In the genomic region with DNA sequence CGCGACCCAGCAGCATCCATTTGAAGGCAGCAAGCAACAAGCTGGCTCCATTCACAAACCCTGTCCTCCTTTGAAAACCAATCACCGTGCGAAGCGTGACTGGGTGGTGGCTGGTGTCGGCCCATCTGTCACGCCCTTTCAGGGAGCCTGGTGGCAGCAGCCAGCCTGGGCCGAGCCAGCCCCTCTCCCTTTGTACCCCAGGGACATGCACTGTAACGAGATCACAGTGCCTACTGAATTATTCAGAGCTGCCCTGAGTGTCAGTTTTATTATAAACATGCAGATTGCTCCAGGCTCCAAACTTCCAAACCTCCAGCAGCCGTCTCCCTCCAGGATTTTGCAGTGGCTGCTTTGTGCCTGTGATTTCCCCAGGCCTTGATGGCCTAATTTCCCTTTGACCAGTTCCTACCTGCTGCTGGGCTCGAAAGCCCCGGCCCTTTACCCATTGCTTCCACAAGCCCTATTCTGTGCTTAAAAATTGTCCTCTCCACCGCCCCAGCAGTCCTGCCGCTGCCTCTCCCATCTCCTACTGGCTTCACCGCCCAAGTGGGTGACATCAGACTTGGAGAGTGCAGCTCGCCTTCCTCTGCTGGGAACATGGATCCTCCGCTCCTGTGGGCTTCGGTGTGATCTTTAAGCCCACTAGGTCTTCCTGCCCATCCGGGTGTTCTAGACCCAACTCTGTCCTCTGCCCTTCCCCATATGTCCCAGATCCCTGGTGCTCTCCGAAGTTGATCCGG, we compare ENCODE assay signal across 11 cellular contexts. TPM values are rescaled to one million over a fixed set of nuclear protein-coding genes. Genes with fewer than 3 reads are reported as not detected.
DNase-seq lines count a peak whose midpoint lies in the region; ATAC-seq and TF ChIP-seq lines count a peak whose summit lies in the region.
"Had no signal": no experiment of that assay in that cellular context is flagged by ENCODE, and none has a peak within 500 bp of the region (broad histone marks: within the 10 kb centered on the region; RNA-seq: fewer than 3 reads in every experiment).

No MANE protein-coding gene starts in this region.

- H3K27me3 ChIP-seq in SJCRH30 = peaks cover 5% of the 10 kb centered on the region; the same call in 1 of the 2 replicates
- H3K27me3 ChIP-seq in right atrium auricular region = no peaks in the 10 kb centered on the region
- no peaks in the 10 kb centered on the region for H3K27me3 ChIP-seq in gastrocnemius medialis
- H3K27me3 ChIP-seq: pancreas had no signal

- ATAC-seq in gastrocnemius medialis = peak; percentile 60 to 61
- ATAC-seq in natural killer cell = no peak
- ATAC-seq: pancreas; stimulated activated naive B cell treated with anti-CD40 and anti-IgM and Interleukin-4, amounts not matched to agents 10 μg/mL and 1 μg/mL and 100 μg/mL, for 72 hours had no signal

- intact Hi-C loops in gastrocnemius medialis (cut with DNase I; ENCODE audit: low total_unique reads) (no loop called here), natural killer cell (cut with micrococcal nuclease) (no loop called here)

- no peaks in the 10 kb centered on the region for H3K36me3 Mint-ChIP-seq in natural killer cell
- H3K36me3 Mint-ChIP-seq: stimulated activated naive B cell treated with anti-CD40 and anti-IgM and Interleukin-4, amounts not matched to agents 10 μg/mL and 1 μg/mL and 100 μg/mL, for 72 hours had no signal

- peak; percentile 88 for DNase-seq in G401 (ENCODE audit: low spot score)
- DNase-seq in SJCRH30 = peak; percentile 100
- peak; percentile 78 for DNase-seq in right atrium auricular region (ENCODE audit: low spot score)
- peak; percentile 65 to 80 for DNase-seq in gastrocnemius medialis
- DNase-seq in HPDE6-E6E7 (ENCODE audit: extremely low spot score) = no peak
- DNase-seq in COLO829 (ENCODE audit: low spot score) = no peak
- no peak for DNase-seq in DMS79 treated with DMSO at 0.1 percent for 48 hours (lab: John Stamatoyannopoulos, UW)
- DNase-seq in natural killer cell = no peak
- DNase-seq: pancreas; stimulated activated naive B cell treated with anti-CD40 and anti-IgM and Interleukin-4, amounts not matched to agents 10 μg/mL and 1 μg/mL and 100 μg/mL, for 72 hours had no signal

- H3K36me3 ChIP-seq in SJCRH30 (no peaks in the 10 kb centered on the region), right atrium auricular region (no peaks in the 10 kb centered on the region), gastrocnemius medialis (no peaks in the 10 kb centered on the region)
- H3K36me3 ChIP-seq: pancreas had no signal

- H3K27me3 Mint-ChIP-seq in natural killer cell (ENCODE audit: low read depth in 2 of 2) = peaks cover 10 to 16% of the 10 kb centered on the region in 2 donors

- H3K4me1 ChIP-seq in SJCRH30 (peaks cover 31% of the 10 kb centered on the region), right atrium auricular region (peaks cover 0 to 30% of the 10 kb centered on the region in 2 donors), gastrocnemius medialis (peaks cover 39 to 42% of the 10 kb centered on the region in 2 donors)
- H3K4me1 ChIP-seq: pancreas had no signal

- H3K4me3 ChIP-seq in SJCRH30 (peak overlapping the region; percentile 37), right atrium auricular region (no peak overlapping the region), gastrocnemius medialis (peak overlapping the region in 2 of 4 donors; percentile 0 to 4)
- H3K4me3 ChIP-seq: pancreas had no signal

- peaks cover 4 to 10% of the 10 kb centered on the region in 2 donors for H3K4me1 Mint-ChIP-seq in natural killer cell

- peak overlapping the region; percentile 71 for H3K27ac ChIP-seq in SJCRH30
- peak overlapping the region; percentile 60 to 79 for H3K27ac ChIP-seq in right atrium auricular region
- peak overlapping the region; percentile 80 to 87 (median 84) for H3K27ac ChIP-seq in gastrocnemius medialis
- H3K27ac ChIP-seq: epithelial cell of prostate, pancreas had no signal

- no peaks in the 10 kb centered on the region for H3K9me3 Mint-ChIP-seq in natural killer cell
- H3K9me3 Mint-ChIP-seq: stimulated activated naive B cell treated with anti-CD40 and anti-IgM and Interleukin-4, amounts not matched to agents 10 μg/mL and 1 μg/mL and 100 μg/mL, for 72 hours had no signal

- TF ChIP-seq CTCF in right atrium auricular region (IDR thresholded peaks at IDR 0.05) (no peak), gastrocnemius medialis (IDR thresholded peaks at IDR 0.05 in 4 of 5, conservative IDR thresholded peaks at IDR 0.05 in 1 of 5) (no peak), natural killer cell (IDR thresholded peaks at IDR 0.05) (no peak)

- no peak for TF ChIP-seq POLR2A in gastrocnemius medialis (IDR thresholded peaks at IDR 0.05)

- in situ Hi-C loops in G401 (cut with HindIII; ENCODE audit: low sequenced_read_pairs) = no loop called here
- in situ Hi-C loops in gastrocnemius medialis (cut with MboI; ENCODE audit: low sequenced_read_pairs in 4 of 4) = no loop called here

- no peak overlapping the region for H3K27ac Mint-ChIP-seq in natural killer cell
- H3K27ac Mint-ChIP-seq: stimulated activated naive B cell treated with anti-CD40 and anti-IgM and Interleukin-4, amounts not matched to agents 10 μg/mL and 1 μg/mL and 100 μg/mL, for 72 hours had no signal

- no peaks in the 10 kb centered on the region; the same call in 1 of the 2 replicates for H3K9me3 ChIP-seq in SJCRH30 (replicated peaks)
- H3K9me3 ChIP-seq in right atrium auricular region = no peaks in the 10 kb centered on the region
- H3K9me3 ChIP-seq in gastrocnemius medialis = no peaks in the 10 kb centered on the region
- H3K9me3 ChIP-seq: pancreas had no signal

- H3K4me3 Mint-ChIP-seq in natural killer cell = no peak overlapping the region
- H3K4me3 Mint-ChIP-seq: stimulated activated naive B cell treated with anti-CD40 and anti-IgM and Interleukin-4, amounts not matched to agents 10 μg/mL and 1 μg/mL and 100 μg/mL, for 72 hours had no signal

RNA-seq across cellular contexts. Expression of gene CTDSP2, which starts 22.5 kb away (rescaled TPM):
- 64.1 and 78.6 TPM in 2 replicates for total RNA-seq in G401 (2014; rRNA removed; shearing (Covaris generic))
- total RNA-seq in SJCRH30 (2014; rRNA removed; shearing (Covaris generic)) = 803 and 887 TPM in 2 replicates
- total RNA-seq in right atrium auricular region = 100 to 1,000 TPM in 1 of 2 donors, 10 to 100 TPM in 1; 67.6 to 105 TPM
- total RNA-seq in gastrocnemius medialis = 100 to 1,000 TPM in 1 of 4 donors, 10 to 100 TPM in 3; 66.0 to 116 (median 83.4) TPM
- total RNA-seq in natural killer cell = 100 to 1,000 TPM in 2 of 3 donors, 10 to 100 TPM in 1; 93.8 to 135 (median 123) TPM

RNA-seq across cellular contexts. Expression of gene AVIL, which starts 50.5 kb away (rescaled TPM):
- 0.12 and 0.71 TPM in 2 replicates for total RNA-seq in G401 (2014; rRNA removed; shearing (Covaris generic))
- total RNA-seq in SJCRH30 (2014; rRNA removed; shearing (Covaris generic)) = 107 and 111 TPM in 2 replicates
- total RNA-seq in right atrium auricular region (1 to 10 TPM; 1.3 to 2.6 TPM), gastrocnemius medialis (10 to 100 TPM in 1 of 4 donors, 1 to 10 TPM in 2, under 1 TPM in 1; 0.78 to 22.7 (median 4.3) TPM), natural killer cell (1 to 10 TPM in 2 of 3 donors, under 1 TPM in 1; 0.45 to 2.2 (median 1.3) TPM)

Comparison
In these comparisons a context has a peak if more than half of its experiments do, and no peak if none do; other contexts are left out.
1. DNase-seq: peak in G401 (single experiment), SJCRH30 (2 of 2), right atrium auricular region (single experiment) and gastrocnemius medialis (2 of 2); none in HPDE6-E6E7 (single experiment), COLO829 (single experiment), DMS79 treated with DMSO at 0.1 percent for 48 hours (single experiment) and natural killer cell (single experiment).
2. ATAC-seq: peak in gastrocnemius medialis (2 of 2); none in natural killer cell (0 of 3).
3. Peak in every context shown above with its lines, with median percentiles within 50 percentile points of each other: H3K27ac ChIP-seq.